17 cellular contexts compared by ENCODE assay signal in genomic region chr4:73621357-73621756, GRCh38. TPM values are rescaled to one million over a fixed set of nuclear protein-coding genes. Genes with fewer than 3 reads are reported as not detected.
"Had no signal": no experiment of that assay in that cellular context is flagged by ENCODE, and none has a peak within 500 bp of the region (broad histone marks: within the 10 kb centered on the region; RNA-seq: fewer than 3 reads in every experiment).

No MANE protein-coding gene starts in this region.

- H3K4me3 ChIP-seq: ascending aorta, coronary artery, gastroesophageal sphincter, thoracic aorta had no signal

- H3K79me2 ChIP-seq: parathyroid adenoma had no signal

- H3K4me1 ChIP-seq: ascending aorta, parathyroid adenoma, vagina had no signal

- H3K9me3 ChIP-seq: ascending aorta, gastroesophageal sphincter, thoracic aorta, vagina had no signal

- ATAC-seq: activated CD4-positive, alpha-beta T cell treated with anti-CD3 and anti-CD28 coated beads for 36 hours; activated CD8-positive, alpha-beta T cell treated with anti-CD3 and anti-CD28 coated beads for 36 hours; gastroesophageal sphincter had no signal

- DNase-seq: activated CD4-positive, alpha-beta T cell treated with anti-CD3 and anti-CD28 coated beads for 36 hours; activated CD8-positive, alpha-beta memory T cell treated with anti-CD3 and anti-CD28 coated beads, Interleukin-2, amount 50 U/mL, for 4 hours; activated CD8-positive, alpha-beta T cell treated with anti-CD3 and anti-CD28 coated beads for 36 hours; activated naive CD4-positive, alpha-beta T cell; effector CD8-positive, alpha-beta T cell; kidney; retina; stimulated activated CD4-positive, alpha-beta T cell treated with anti-CD3 and anti-CD28 coated beads, Interleukin-15, amount 100 ng/mL, for 24 hours; stimulated activated CD4-positive, alpha-beta T cell treated with anti-CD3 and anti-CD28 coated beads, Interleukin-4, amount 100 ng/mL, for 24 hours; WERI-Rb-1 had no signal

- H3K36me3 ChIP-seq: ascending aorta, gastroesophageal sphincter, thoracic aorta, vagina, WERI-Rb-1 had no signal

- H3K9ac ChIP-seq: parathyroid adenoma had no signal

- H3K27me3 ChIP-seq: gastroesophageal sphincter, vagina had no signal

- H3K27ac ChIP-seq: ascending aorta, coronary artery, gastroesophageal sphincter, thoracic aorta, vagina, WERI-Rb-1 had no signal

RNA-seq across cellular contexts. Expression of gene RASSF6, which starts 1.1 kb away (rescaled TPM):
- total RNA-seq: activated CD8-positive, alpha-beta T cell treated with anti-CD3 and anti-CD28 coated beads for 36 hours; cardiac septum had no signal
